In genomic region chr12:726281-727140, GRCh38 we compare ENCODE assay signal across 12 cellular contexts. TPM values are rescaled to one million over a fixed set of nuclear protein-coding genes. Genes with fewer than 3 reads are reported as not detected.
A peak's percentile ranks its signal among the peaks of the same experiment; 100 is the strongest.
DNase-seq lines count a peak whose midpoint lies in the region; ATAC-seq and TF ChIP-seq lines count a peak whose summit lies in the region.
"Had no signal": no experiment of that assay in that cellular context is flagged by ENCODE, and none has a peak within 500 bp of the region (broad histone marks: within the 10 kb centered on the region; RNA-seq: fewer than 3 reads in every experiment).

No MANE protein-coding gene starts in this region.

- WGBS in SK-N-SH (ENCODE audit: low lambda C conversion rate): 50% methylated on average over 5 of the region's 5 CpGs

- H3K36me3 Mint-ChIP-seq in activated naive CD4-positive, alpha-beta T cell treated with anti-CD3 and anti-CD28 coated beads, Interleukin-2, amount 10 ng/mL, durations not matched to agents 7 days and 5 days: peaks cover 17% of the 10 kb centered on the region

- no peaks in the 10 kb centered on the region for H3F3A ChIP-seq in SK-N-SH (replicated peaks; ENCODE audit: insufficient read depth)

- H3K9me3 Mint-ChIP-seq in activated naive CD4-positive, alpha-beta T cell treated with anti-CD3 and anti-CD28 coated beads, Interleukin-2, amount 10 ng/mL, durations not matched to agents 7 days and 5 days: peaks cover 10% of the 10 kb centered on the region

- no peak overlapping the region for H3K9ac ChIP-seq in SK-N-SH

- no peaks in the 10 kb centered on the region for H3K9me3 ChIP-seq in SK-N-SH

- H3K9me2 ChIP-seq in SK-N-SH: no peaks in the 10 kb centered on the region

- ATAC-seq in left cardiac atrium: peak; percentile 87 to 97
- ATAC-seq in stimulated activated naive CD8-positive, alpha-beta T cell treated with anti-CD3 and anti-CD28 coated beads, Interleukin-15, Interleukin-2, amounts not matched to agents 100 U/mL and 50 U/mL, for 24 hours: peak; percentile 9

- H3K4me3 ChIP-seq in SK-N-SH (ENCODE audit: low read depth in 2 of 2, low read length in 1 of 2): no peak overlapping the region

- TF ChIP-seq CTCF in SK-N-SH (IDR thresholded peaks at IDR 0.05) (no peak), GM10266 (IDR thresholded peaks at IDR 0.05; ENCODE audit: control insufficient read depth, insufficient read depth, low read depth, missing control alignments) (no peak)

- H3K27ac ChIP-seq in SK-N-SH (ENCODE audit: low read depth in 2 of 2, low read length in 1 of 2): no peak overlapping the region; a peak in 1 of 4 replicates

- intact Hi-C loops in left cardiac atrium (cut with DNase I): loop anchor here in 1 of 2 donors (5.0 kb wide), 1 partner anchor 134 kb away; no protein-coding TSS in a partner anchor

- H3K4me1 ChIP-seq in SK-N-SH (ENCODE audit: control insufficient read depth in 1 of 2, insufficient read depth in 2 of 2, low read depth in 1 of 2, low read length in 1 of 2): no peaks in the 10 kb centered on the region

- peak overlapping the region; percentile 4 for H3K27ac Mint-ChIP-seq in activated naive CD4-positive, alpha-beta T cell treated with anti-CD3 and anti-CD28 coated beads, Interleukin-2, amount 10 ng/mL, durations not matched to agents 7 days and 5 days
- H3K27ac Mint-ChIP-seq: B cell had no signal

- H2AFZ ChIP-seq in SK-N-SH (ENCODE audit: low read depth): no peak overlapping the region

- H3K27me3 Mint-ChIP-seq in activated naive CD4-positive, alpha-beta T cell treated with anti-CD3 and anti-CD28 coated beads, Interleukin-2, amount 10 ng/mL, durations not matched to agents 7 days and 5 days: peaks cover 4% of the 10 kb centered on the region
- H3K27me3 Mint-ChIP-seq: B cell had no signal

- H3K4me3 Mint-ChIP-seq in activated naive CD4-positive, alpha-beta T cell treated with anti-CD3 and anti-CD28 coated beads, Interleukin-2, amount 10 ng/mL, durations not matched to agents 7 days and 5 days: no peak overlapping the region
- H3K4me3 Mint-ChIP-seq: B cell had no signal

- no peaks in the 10 kb centered on the region for H3K79me2 ChIP-seq in SK-N-SH (ENCODE audit: insufficient read depth)

- H3K27me3 ChIP-seq in SK-N-SH (ENCODE audit: insufficient read depth): no peaks in the 10 kb centered on the region

- TF ChIP-seq RAD21 in SK-N-SH (IDR thresholded peaks at IDR 0.05; ENCODE audit: low read length): no peak

- POLR2A ChIA-PET in SK-N-SH (lab: Yijun Ruan, JAX): no interaction called here

- no peak for TF ChIP-seq EP300 in SK-N-SH (IDR thresholded peaks at IDR 0.05; ENCODE audit: borderline replicate concordance in 1 of 2, low read depth in 1 of 2, low read length in 1 of 2)

- H3K36me3 ChIP-seq in SK-N-SH (replicated peaks in 1 of 2; ENCODE audit: control insufficient read depth in 1 of 2, insufficient read depth in 2 of 2, low read length in 1 of 2): no peaks in the 10 kb centered on the region

- no peaks in the 10 kb centered on the region for H4K20me1 ChIP-seq in SK-N-SH (ENCODE audit: insufficient read depth)

- no peak for DNase-seq in activated naive CD4-positive, alpha-beta T cell treated with anti-CD3 and anti-CD28 coated beads, Interleukin-2, amount 10 ng/mL, durations not matched to agents 7 days and 5 days
- no peak for DNase-seq in activated naive CD4-positive, alpha-beta T cell treated with anti-CD3 and anti-CD28 coated beads, Interleukin-2, amount 50 U/mL, for 16 hours
- DNase-seq in SK-N-SH (no peak), left cardiac atrium (no peak), islet precursor cell (no peak), GM10266 (ENCODE audit: extremely low spot score) (no peak)
- no peak for DNase-seq in stimulated activated naive CD8-positive, alpha-beta T cell treated with anti-CD3 and anti-CD28 coated beads, Interleukin-15, Interleukin-2, amounts not matched to agents 100 U/mL and 50 U/mL, for 24 hours
- DNase-seq in activated CD4-positive, alpha-beta T cell treated with anti-CD3 and anti-CD28 coated beads for 48 hours: no peak
- DNase-seq: foreskin melanocyte, MM.1S, occipital lobe had no signal

- CTCF ChIA-PET in activated naive CD4-positive, alpha-beta T cell treated with anti-CD3 and anti-CD28 coated beads, Interleukin-2, amount 10 ng/mL, durations not matched to agents 7 days and 5 days (lab: Charles Lee): interaction anchor here (0.8 to 4.0 kb wide), 3 partner anchors 24 to 29 kb away, joined by 3 to 37 read pairs (median 3); partner anchors contain the start of gene WNK1
- CTCF ChIA-PET in SK-N-SH (lab: Yijun Ruan, JAX): interaction anchor here (0.9 to 1.4 kb wide), 3 partner anchors 100 to 273 kb away, joined by 3 read pairs; no protein-coding TSS in a partner anchor

- no peak overlapping the region for H3K4me2 ChIP-seq in SK-N-SH

- H3K4me1 Mint-ChIP-seq in activated naive CD4-positive, alpha-beta T cell treated with anti-CD3 and anti-CD28 coated beads, Interleukin-2, amount 10 ng/mL, durations not matched to agents 7 days and 5 days: peaks cover 69% of the 10 kb centered on the region

TF ChIP-seq in SK-N-SH, 30 proteins besides CTCF, POLR2A, EP300 and RAD21:
- TF ChIP-seq TCF12 (IDR thresholded peaks at IDR 0.05) (peak; percentile 47; the same call in 1 of the 2 replicates), USF1 (IDR thresholded peaks at IDR 0.05; ENCODE audit: borderline replicate concordance, low read depth) (no peak), RFX5 (IDR thresholded peaks at IDR 0.05; ENCODE audit: low read length) (no peak), RXRA (IDR thresholded peaks at IDR 0.05; ENCODE audit: borderline replicate concordance, low read depth) (no peak), ELF1 (IDR thresholded peaks at IDR 0.05) (no peak), FOXJ3 (CRISPR knock-in tag; IDR thresholded peaks at IDR 0.05) (no peak), FOSL2 (IDR thresholded peaks at IDR 0.05; ENCODE audit: borderline replicate concordance, low read depth) (peak; percentile 17; the same call in 1 of the 2 replicates), JUND (IDR thresholded peaks at IDR 0.05) (no peak), TEAD4 (IDR thresholded peaks at IDR 0.05; ENCODE audit: borderline replicate concordance, insufficient read depth) (no peak), MEF2A (IDR thresholded peaks at IDR 0.05; ENCODE audit: borderline replicate concordance, low read depth) (no peak), NFIC (IDR thresholded peaks at IDR 0.05; ENCODE audit: borderline replicate concordance) (peak; percentile 43), TAF1 (IDR thresholded peaks at IDR 0.05; ENCODE audit: borderline replicate concordance, low read depth, low read length) (no peak)
- TF ChIP-seq, protein P1, sequence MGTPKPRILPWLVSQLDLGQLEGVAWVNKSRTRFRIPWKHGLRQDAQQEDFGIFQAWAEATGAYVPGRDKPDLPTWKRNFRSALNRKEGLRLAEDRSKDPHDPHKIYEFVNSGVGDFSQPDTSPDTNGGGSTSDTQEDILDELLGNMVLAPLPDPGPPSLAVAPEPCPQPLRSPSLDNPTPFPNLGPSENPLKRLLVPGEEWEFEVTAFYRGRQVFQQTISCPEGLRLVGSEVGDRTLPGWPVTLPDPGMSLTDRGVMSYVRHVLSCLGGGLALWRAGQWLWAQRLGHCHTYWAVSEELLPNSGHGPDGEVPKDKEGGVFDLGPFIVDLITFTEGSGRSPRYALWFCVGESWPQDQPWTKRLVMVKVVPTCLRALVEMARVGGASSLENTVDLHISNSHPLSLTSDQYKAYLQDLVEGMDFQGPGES (IDR thresholded peaks at IDR 0.05; ENCODE audit: low read depth, low read length): no peak
- TF ChIP-seq, protein P2, sequence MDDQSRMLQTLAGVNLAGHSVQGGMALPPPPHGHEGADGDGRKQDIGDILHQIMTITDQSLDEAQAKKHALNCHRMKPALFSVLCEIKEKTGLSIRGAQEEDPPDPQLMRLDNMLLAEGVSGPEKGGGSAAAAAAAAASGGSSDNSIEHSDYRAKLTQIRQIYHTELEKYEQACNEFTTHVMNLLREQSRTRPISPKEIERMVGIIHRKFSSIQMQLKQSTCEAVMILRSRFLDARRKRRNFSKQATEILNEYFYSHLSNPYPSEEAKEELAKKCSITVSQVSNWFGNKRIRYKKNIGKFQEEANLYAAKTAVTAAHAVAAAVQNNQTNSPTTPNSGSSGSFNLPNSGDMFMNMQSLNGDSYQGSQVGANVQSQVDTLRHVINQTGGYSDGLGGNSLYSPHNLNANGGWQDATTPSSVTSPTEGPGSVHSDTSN (IDR thresholded peaks at IDR 0.05): peak; percentile 64

RNA-seq across cellular contexts. Expression of gene WNK1, which starts 25.9 kb away (rescaled TPM):
- polyA plus RNA-seq in SK-N-SH (2012; rRNA removed): 28.8 and 30.5 TPM in 2 replicates
- polyA plus RNA-seq in SK-N-SH (2012; cell fraction: cytosol; rRNA removed): 17.4 and 26.0 TPM in 2 replicates
- polyA plus RNA-seq in SK-N-SH (2012; cell fraction: nucleus; rRNA removed): 43.2 and 69.2 TPM in 2 replicates
- total RNA-seq in left cardiac atrium: 100 to 1,000 TPM; 251 to 255 TPM
